1 cellular context compared by ENCODE assay signal in the genomic region with DNA sequence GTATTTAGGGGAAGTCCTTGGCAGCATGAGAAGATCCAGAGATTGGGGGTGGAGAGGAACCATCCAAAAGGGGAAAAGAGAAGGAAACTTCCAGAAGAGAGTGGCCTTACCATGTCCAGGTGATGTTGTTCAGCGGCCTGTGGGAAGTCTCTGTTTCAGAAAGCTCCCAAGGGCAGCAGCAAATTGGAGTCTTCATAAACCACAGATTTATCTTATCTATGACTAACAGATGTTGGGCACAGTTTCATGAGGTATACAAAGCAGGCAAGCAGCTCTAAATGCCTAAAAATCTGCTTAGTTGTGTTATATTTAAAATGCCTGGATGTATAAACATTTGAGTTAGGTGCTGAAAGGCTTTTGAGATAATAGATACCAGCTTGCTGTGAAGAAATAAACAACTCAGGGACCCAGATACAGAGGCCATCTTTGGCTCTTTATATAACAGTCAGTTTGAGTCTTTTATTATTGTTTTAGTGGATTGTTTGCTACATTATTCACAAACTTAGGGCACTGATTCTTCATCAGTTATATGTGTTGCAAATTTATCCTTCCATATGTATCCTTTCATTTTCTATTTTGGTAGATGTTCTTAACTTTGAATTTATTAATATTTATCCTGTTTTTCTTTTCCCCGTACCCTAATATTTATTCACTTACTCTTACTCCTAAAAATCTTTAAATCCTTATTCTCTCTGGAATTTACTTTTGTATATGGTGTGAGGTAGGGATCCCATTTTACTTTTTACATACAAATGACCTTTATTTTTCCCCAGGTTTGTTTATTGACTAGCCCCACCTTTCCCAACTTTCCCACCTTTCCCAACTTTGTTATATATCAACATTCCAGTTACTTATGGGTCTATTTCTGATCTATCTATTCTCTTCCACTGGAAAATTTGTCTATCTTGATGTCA.
TF ChIP-seq lines count a peak whose summit lies in the region.

No MANE protein-coding gene starts in this region.

TF ChIP-seq in K562, 482 proteins besides CTCF, POLR2A, EP300 and RAD21 (continued from another document and continues in another):
- TF ChIP-seq CTCFL (IDR thresholded peaks at IDR 0.05; ENCODE audit: borderline replicate concordance, insufficient read depth, low read depth, low read length, poor library complexity, severe bottlenecking), result no peak
- TF ChIP-seq, protein P1, sequence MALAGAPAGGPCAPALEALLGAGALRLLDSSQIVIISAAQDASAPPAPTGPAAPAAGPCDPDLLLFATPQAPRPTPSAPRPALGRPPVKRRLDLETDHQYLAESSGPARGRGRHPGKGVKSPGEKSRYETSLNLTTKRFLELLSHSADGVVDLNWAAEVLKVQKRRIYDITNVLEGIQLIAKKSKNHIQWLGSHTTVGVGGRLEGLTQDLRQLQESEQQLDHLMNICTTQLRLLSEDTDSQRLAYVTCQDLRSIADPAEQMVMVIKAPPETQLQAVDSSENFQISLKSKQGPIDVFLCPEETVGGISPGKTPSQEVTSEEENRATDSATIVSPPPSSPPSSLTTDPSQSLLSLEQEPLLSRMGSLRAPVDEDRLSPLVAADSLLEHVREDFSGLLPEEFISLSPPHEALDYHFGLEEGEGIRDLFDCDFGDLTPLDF (CRISPR knock-in tag; IDR thresholded peaks at IDR 0.05), result no peak
- TF ChIP-seq HMGXB4 (CRISPR knock-in tag; IDR thresholded peaks at IDR 0.05), result no peak
- TF ChIP-seq HNRNPL (IDR thresholded peaks at IDR 0.05; ENCODE audit: low read depth, low read length), result no peak
- no peak for TF ChIP-seq SRSF1 (IDR thresholded peaks at IDR 0.05; ENCODE audit: low read depth, low read length)
- no peak for TF ChIP-seq ZNF175 (CRISPR knock-in tag; IDR thresholded peaks at IDR 0.05; ENCODE audit: low read depth)
- TF ChIP-seq ZNF561 (CRISPR knock-in tag; conservative IDR thresholded peaks at IDR 0.05), result no peak
- no peak for TF ChIP-seq NR1H2 (CRISPR knock-in tag; IDR thresholded peaks at IDR 0.05)
- no peak for TF ChIP-seq ZNF133 (CRISPR knock-in tag; IDR thresholded peaks at IDR 0.05)
- no peak for TF ChIP-seq GTF2F1 (IDR thresholded peaks at IDR 0.05; ENCODE audit: low read depth, low read length)
- no peak; the same call in 1 of the 2 replicates for TF ChIP-seq ZNF644 (tag; IDR thresholded peaks at IDR 0.05; ENCODE audit: low read depth)
- no peak for TF ChIP-seq ZHX1 (conservative IDR thresholded peaks at IDR 0.05; ENCODE audit: low read length)
- no peak for TF ChIP-seq ZNF696 (CRISPR knock-in tag; conservative IDR thresholded peaks at IDR 0.05)
- no peak for TF ChIP-seq NR3C1 (CRISPR knock-in tag; IDR thresholded peaks at IDR 0.05)
- no peak for TF ChIP-seq HINFP (tag; conservative IDR thresholded peaks at IDR 0.05; ENCODE audit: low read depth)
- peak; percentile 13; the same call in 1 of the 2 replicates for TF ChIP-seq GATAD2A (IDR thresholded peaks at IDR 0.05)
- no peak for TF ChIP-seq EGR1 (conservative IDR thresholded peaks at IDR 0.05)
- TF ChIP-seq MGA (IDR thresholded peaks at IDR 0.05), result 0 out of 2 replicates have a peak, but pooled peaks have one; percentile 10
- no peak for TF ChIP-seq POU5F1 (IDR thresholded peaks at IDR 0.05; ENCODE audit: borderline replicate concordance, low read depth, low read length, partially characterized antibody)
- TF ChIP-seq NFYB (IDR thresholded peaks at IDR 0.05; ENCODE audit: extremely low read depth, insufficient read length), result no peak
- peak; percentile 95 for TF ChIP-seq ZNF766 (CRISPR knock-in tag; conservative IDR thresholded peaks at IDR 0.05)
- no peak for TF ChIP-seq ARID2 (IDR thresholded peaks at IDR 0.05)
- peak; percentile 44 for TF ChIP-seq SP1 (CRISPR knock-in tag; IDR thresholded peaks at IDR 0.05)
- TF ChIP-seq FOXA1 (IDR thresholded peaks at IDR 0.05; ENCODE audit: borderline replicate concordance), result no peak
- TF ChIP-seq TAF7 (tag; IDR thresholded peaks at IDR 0.05), result no peak
- TF ChIP-seq FIP1L1 (IDR thresholded peaks at IDR 0.05; ENCODE audit: low read depth, low read length, poor library complexity, severe bottlenecking), result no peak
- TF ChIP-seq HMG20B (CRISPR knock-in tag; IDR thresholded peaks at IDR 0.05), result no peak
- TF ChIP-seq SNIP1 (IDR thresholded peaks at IDR 0.05; ENCODE audit: low read depth), result no peak
- no peak for TF ChIP-seq DDX20 (tag; IDR thresholded peaks at IDR 0.05; ENCODE audit: low read depth)
- no peak for TF ChIP-seq ESRRB (CRISPR knock-in tag; IDR thresholded peaks at IDR 0.05; ENCODE audit: borderline replicate concordance)
- TF ChIP-seq TEAD1 (CRISPR knock-in tag; IDR thresholded peaks at IDR 0.05), result peak in 1 of 2 experiments; percentile 82; a peak in 2 of 4 replicates
